12 cellular contexts compared by ENCODE assay signal in genomic region chr5:74240783-74241750, GRCh38.
DNase-seq lines count a peak whose midpoint lies in the region; ATAC-seq and TF ChIP-seq lines count a peak whose summit lies in the region.
"Had no signal": no experiment of that assay in that cellular context is flagged by ENCODE, and none has a peak within 500 bp of the region (broad histone marks: within the 10 kb centered on the region; RNA-seq: fewer than 3 reads in every experiment).

No MANE protein-coding gene starts in this region.

- no peak overlapping the region for H2AFZ ChIP-seq in PC-3 (ENCODE audit: low read length)

- peaks cover 7% of the 10 kb centered on the region for H3F3A ChIP-seq in PC-3 (ENCODE audit: low read length, unreplicated experiment)

- H3K4me1 Mint-ChIP-seq in activated T-cell treated with anti-CD3 and anti-CD28 coated beads, Interleukin-2, amount 50 U/mL, for 72 hours (ENCODE audit: low read depth) = no peaks in the 10 kb centered on the region
- peaks cover 2% of the 10 kb centered on the region for H3K4me1 Mint-ChIP-seq in activated T-cell treated with anti-CD3 and anti-CD28 coated beads, Interleukin-2, amount 50 U/mL, for 24 hours (ENCODE audit: low read depth)
- H3K4me1 Mint-ChIP-seq in activated CD4-positive, alpha-beta T cell treated with anti-CD3 and anti-CD28 coated beads, Interleukin-2, amount 10 ng/mL, durations not matched to agents 24 days and 14 days = peaks cover 2% of the 10 kb centered on the region

- H3K4me1 ChIP-seq in PC-3 (ENCODE audit: insufficient read depth, low read length) (peaks cover 48% of the 10 kb centered on the region), testis (peaks cover 5% of the 10 kb centered on the region)

- TSS peak; percentile 99 for BruUV-seq in PC-3 (replicated peaks; lab: Mats Ljungman, UMichigan)

- intact Hi-C loops in PC-3 (cut with micrococcal nuclease) (loop anchor here (5.0 to 10.0 kb wide), 4 partner anchors 76 to 301 kb away; no protein-coding TSS in a partner anchor), testis (cut with DNase I; ENCODE audit: low total_unique reads) (no loop called here)
- intact Hi-C loops in activated CD4-positive, alpha-beta T cell treated with anti-CD3 and anti-CD28 coated beads, Interleukin-2, amount 10 ng/mL, durations not matched to agents 24 days and 14 days (cut with micrococcal nuclease) = no loop called here

- 33 to 36% methylated on average over 5 of the region's 5 CpGs for WGBS in testis, 2 donors

- peak; percentile 58 to 79 for ATAC-seq in activated T-cell treated with anti-CD3 and anti-CD28 coated beads, Interleukin-2, amount 50 U/mL, for 72 hours (replicated peaks in 1 of 2)
- ATAC-seq in PC-3 = peak; percentile 33; the same call in 1 of the 2 replicates
- peak; percentile 83 for ATAC-seq in esophagus mucosa
- ATAC-seq in HG02973 (IDR thresholded peaks at IDR 0.05; ENCODE audit: unreplicated experiment) = no peak
- ATAC-seq in GM21367 (IDR thresholded peaks at IDR 0.05; ENCODE audit: unreplicated experiment) = no peak
- ATAC-seq: K562 had no signal

- DNase-seq in activated T-cell treated with anti-CD3 and anti-CD28 coated beads, Interleukin-2, amount 50 U/mL, for 72 hours = peak in 1 of 2 donors; percentile 8
- no peak for DNase-seq in activated T-cell treated with anti-CD3 and anti-CD28 coated beads, Interleukin-2, amount 50 U/mL, for 24 hours
- DNase-seq in PC-3 = peak; percentile 50
- peak; percentile 56 for DNase-seq in testis
- DNase-seq in activated CD4-positive, alpha-beta T cell treated with anti-CD3 and anti-CD28 coated beads, Interleukin-2, amount 10 ng/mL, durations not matched to agents 24 days and 14 days = no peak
- DNase-seq: activated CD4-positive, CD25-positive, alpha-beta regulatory T cell treated with anti-CD3 and anti-CD28 coated beads, Interleukin-2, amount 50 U/mL, for 72 hours; NK-92 treated with Interleukin-12 subunit alpha and Interleukin-12 subunit beta, amount 100 ng/mL, for 24 hours; transverse colon had no signal

- TF ChIP-seq CTCF in PC-3 (conservative IDR thresholded peaks at IDR 0.05; ENCODE audit: low read depth, low read length) = no peak
- no peak for TF ChIP-seq CTCF in testis (IDR thresholded peaks at IDR 0.05)

- H3K27ac ChIP-seq in PC-3 (ENCODE audit: low read length) = peak overlapping the region; percentile 97
- H3K27ac ChIP-seq in testis = peak overlapping the region in 1 of 2 donors; percentile 48
- H3K27ac ChIP-seq: transverse colon had no signal

- no peaks in the 10 kb centered on the region for H3K9me2 ChIP-seq in PC-3 (replicated peaks; ENCODE audit: low read length)

- H3K27me3 ChIP-seq in PC-3 (ENCODE audit: low read length) = no peaks in the 10 kb centered on the region
- no peaks in the 10 kb centered on the region for H3K27me3 ChIP-seq in testis
- H3K27me3 ChIP-seq: transverse colon had no signal

- peak overlapping the region; percentile 65 for H3K9ac ChIP-seq in PC-3 (ENCODE audit: low read length)

- no peak for TF ChIP-seq POLR2A in testis (IDR thresholded peaks at IDR 0.05)

- H3K4me3 Mint-ChIP-seq in activated T-cell treated with anti-CD3 and anti-CD28 coated beads, Interleukin-2, amount 50 U/mL, for 72 hours = no peak overlapping the region
- no peak overlapping the region for H3K4me3 Mint-ChIP-seq in activated T-cell treated with anti-CD3 and anti-CD28 coated beads, Interleukin-2, amount 50 U/mL, for 24 hours
- no peak overlapping the region for H3K4me3 Mint-ChIP-seq in activated CD4-positive, alpha-beta T cell treated with anti-CD3 and anti-CD28 coated beads, Interleukin-2, amount 10 ng/mL, durations not matched to agents 24 days and 14 days

- POLR2A ChIA-PET in PC-3 (lab: Charles Lee; ENCODE audit: unreplicated experiment) = interaction anchor here (0.7 kb wide), 1 partner anchor 72 kb away, joined by 4 read pairs; no protein-coding TSS in a partner anchor

- CTCF ChIA-PET in PC-3 (lab: Charles Lee) = no interaction called here

- H3K4me3 ChIP-seq in PC-3 (ENCODE audit: low read length) (peak overlapping the region; percentile 16; the same call in 1 of the 2 replicates), testis (no peak overlapping the region)
- H3K4me3 ChIP-seq: K562, transverse colon had no signal

- no peaks in the 10 kb centered on the region for H4K20me1 ChIP-seq in PC-3 (ENCODE audit: low read length)

- H3K27ac Mint-ChIP-seq in activated T-cell treated with anti-CD3 and anti-CD28 coated beads, Interleukin-2, amount 50 U/mL, for 72 hours = no peak overlapping the region
- no peak overlapping the region for H3K27ac Mint-ChIP-seq in activated T-cell treated with anti-CD3 and anti-CD28 coated beads, Interleukin-2, amount 50 U/mL, for 24 hours
- no peak overlapping the region for H3K27ac Mint-ChIP-seq in activated CD4-positive, alpha-beta T cell treated with anti-CD3 and anti-CD28 coated beads, Interleukin-2, amount 10 ng/mL, durations not matched to agents 24 days and 14 days

- H3K27me3 Mint-ChIP-seq in activated T-cell treated with anti-CD3 and anti-CD28 coated beads, Interleukin-2, amount 50 U/mL, for 72 hours (ENCODE audit: low read depth) = peaks cover 31% of the 10 kb centered on the region
- peaks cover 33% of the 10 kb centered on the region for H3K27me3 Mint-ChIP-seq in activated T-cell treated with anti-CD3 and anti-CD28 coated beads, Interleukin-2, amount 50 U/mL, for 24 hours
- H3K27me3 Mint-ChIP-seq in activated CD4-positive, alpha-beta T cell treated with anti-CD3 and anti-CD28 coated beads, Interleukin-2, amount 10 ng/mL, durations not matched to agents 24 days and 14 days = peaks cover 6% of the 10 kb centered on the region

- no peaks in the 10 kb centered on the region for H3K9me3 ChIP-seq in PC-3 (ENCODE audit: low read length)
- no peaks in the 10 kb centered on the region for H3K9me3 ChIP-seq in testis
- H3K9me3 ChIP-seq: transverse colon had no signal

- H3K79me2 ChIP-seq in PC-3 (ENCODE audit: low read length) = no peaks in the 10 kb centered on the region

- no peaks in the 10 kb centered on the region for H3K9me3 Mint-ChIP-seq in activated T-cell treated with anti-CD3 and anti-CD28 coated beads, Interleukin-2, amount 50 U/mL, for 72 hours
- H3K9me3 Mint-ChIP-seq in activated T-cell treated with anti-CD3 and anti-CD28 coated beads, Interleukin-2, amount 50 U/mL, for 24 hours = no peaks in the 10 kb centered on the region
- H3K9me3 Mint-ChIP-seq in activated CD4-positive, alpha-beta T cell treated with anti-CD3 and anti-CD28 coated beads, Interleukin-2, amount 10 ng/mL, durations not matched to agents 24 days and 14 days = no peaks in the 10 kb centered on the region

- no peaks in the 10 kb centered on the region for H3K36me3 Mint-ChIP-seq in activated T-cell treated with anti-CD3 and anti-CD28 coated beads, Interleukin-2, amount 50 U/mL, for 72 hours (ENCODE audit: insufficient read depth in 2 of 2)
- H3K36me3 Mint-ChIP-seq in activated T-cell treated with anti-CD3 and anti-CD28 coated beads, Interleukin-2, amount 50 U/mL, for 24 hours (ENCODE audit: low read depth) = no peaks in the 10 kb centered on the region
- no peaks in the 10 kb centered on the region for H3K36me3 Mint-ChIP-seq in activated CD4-positive, alpha-beta T cell treated with anti-CD3 and anti-CD28 coated beads, Interleukin-2, amount 10 ng/mL, durations not matched to agents 24 days and 14 days (ENCODE audit: low read depth)

- H3K36me3 ChIP-seq in PC-3 (ENCODE audit: low read depth, low read length) (no peaks in the 10 kb centered on the region), testis (ENCODE audit: low read depth, missing control alignments) (no peaks in the 10 kb centered on the region)
- H3K36me3 ChIP-seq: transverse colon had no signal

- peak overlapping the region; percentile 56 for H3K4me2 ChIP-seq in PC-3 (ENCODE audit: low read length)

Comparison
In these comparisons a context has a peak if more than half of its experiments do, and no peak if none do; other contexts are left out.
1. ATAC-seq: peak in activated T-cell treated with anti-CD3 and anti-CD28 coated beads, Interleukin-2, amount 50 U/mL, for 72 hours (2 of 2), PC-3 (single experiment) and esophagus mucosa (single experiment); none in HG02973 (single experiment) and GM21367 (single experiment).
2. DNase-seq: peak in PC-3 (single experiment) and testis (single experiment); none in activated T-cell treated with anti-CD3 and anti-CD28 coated beads, Interleukin-2, amount 50 U/mL, for 24 hours (single experiment) and activated CD4-positive, alpha-beta T cell treated with anti-CD3 and anti-CD28 coated beads, Interleukin-2, amount 10 ng/mL, durations not matched to agents 24 days and 14 days (single experiment).